Comparison of ENCODE assay signal across 23 cellular contexts in genomic region chr4:85833311-85833710, GRCh38.
"Had no signal": no experiment of that assay in that cellular context is flagged by ENCODE, and none has a peak within 500 bp of the region (broad histone marks: within the 10 kb centered on the region; RNA-seq: fewer than 3 reads in every experiment).

No MANE protein-coding gene starts in this region.

- H3K27ac Mint-ChIP-seq: activated naive CD4-positive, alpha-beta T cell treated with anti-CD3 and anti-CD28 coated beads, Interleukin-2, amount 50 U/mL, for 72 hours; brain; effector memory CD8-positive, alpha-beta T cell; natural killer cell treated with Interleukin-12 subunit alpha and Interleukin-12 subunit beta and Interleukin-15 and Interleukin-18, amount 100 ng/mL, for 72 hours; stimulated activated effector memory CD8-positive, alpha-beta T cell treated with anti-CD3 and anti-CD28 coated beads, Interleukin-12 subunit alpha, Interleukin-12 subunit beta, amount 100 ng/mL, for 72 hours; stimulated activated naive CD8-positive, alpha-beta T cell treated with anti-CD3 and anti-CD28 coated beads, Interleukin-15, amount 100 ng/mL, for 72 hours had no signal

- H3K9me3 Mint-ChIP-seq: activated naive CD4-positive, alpha-beta T cell treated with anti-CD3 and anti-CD28 coated beads, Interleukin-2, amount 50 U/mL, for 72 hours; brain; stimulated activated naive CD8-positive, alpha-beta T cell treated with anti-CD3 and anti-CD28 coated beads, Interleukin-15, amount 100 ng/mL, for 72 hours had no signal

- H3K36me3 Mint-ChIP-seq: activated naive CD4-positive, alpha-beta T cell treated with anti-CD3 and anti-CD28 coated beads, Interleukin-2, amount 50 U/mL, for 72 hours; brain; natural killer cell treated with Interleukin-12 subunit alpha and Interleukin-12 subunit beta and Interleukin-15 and Interleukin-18, amount 100 ng/mL, for 72 hours; stimulated activated effector memory CD8-positive, alpha-beta T cell treated with anti-CD3 and anti-CD28 coated beads, Interleukin-12 subunit alpha, Interleukin-12 subunit beta, amount 100 ng/mL, for 72 hours had no signal

- H3K27ac ChIP-seq: dorsolateral prefrontal cortex, esophagus muscularis mucosa, psoas muscle, right lobe of liver, suprapubic skin, transverse colon, uterus had no signal

- DNase-seq: activated T-cell treated with anti-CD3 and anti-CD28 coated beads, Interleukin-2, amount 50 U/mL, for 1 hour; aorta; caudate nucleus; dorsolateral prefrontal cortex; effector memory CD8-positive, alpha-beta T cell; gastrocnemius medialis; head of caudate nucleus; midbrain; psoas muscle; right lobe of liver; small intestine; stimulated activated CD4-positive, alpha-beta T cell treated with anti-CD3 and anti-CD28 coated beads, Interleukin-2, amount 100 ng/mL, for 24 hours; stimulated activated naive CD8-positive, alpha-beta T cell treated with anti-CD3 and anti-CD28 coated beads, Interleukin-15, amount 100 ng/mL, for 72 hours; T-helper 9 cell; transverse colon; uterus had no signal

- H3K4me1 Mint-ChIP-seq: stimulated activated effector memory CD8-positive, alpha-beta T cell treated with anti-CD3 and anti-CD28 coated beads, Interleukin-12 subunit alpha, Interleukin-12 subunit beta, amount 100 ng/mL, for 72 hours; stimulated activated naive CD8-positive, alpha-beta T cell treated with anti-CD3 and anti-CD28 coated beads, Interleukin-15, amount 100 ng/mL, for 72 hours had no signal

- H3K27me3 ChIP-seq: dorsolateral prefrontal cortex, esophagus muscularis mucosa, gastrocnemius medialis, right lobe of liver, suprapubic skin, transverse colon, uterus had no signal

- H3K4me3 Mint-ChIP-seq: brain; effector memory CD8-positive, alpha-beta T cell; natural killer cell treated with Interleukin-12 subunit alpha and Interleukin-12 subunit beta and Interleukin-15 and Interleukin-18, amount 100 ng/mL, for 72 hours; stimulated activated effector memory CD8-positive, alpha-beta T cell treated with anti-CD3 and anti-CD28 coated beads, Interleukin-12 subunit alpha, Interleukin-12 subunit beta, amount 100 ng/mL, for 72 hours; stimulated activated naive CD8-positive, alpha-beta T cell treated with anti-CD3 and anti-CD28 coated beads, Interleukin-15, amount 100 ng/mL, for 72 hours had no signal

- ATAC-seq: activated naive CD4-positive, alpha-beta T cell treated with anti-CD3 and anti-CD28 coated beads, Interleukin-2, amount 50 U/mL, for 72 hours; effector memory CD8-positive, alpha-beta T cell; gastrocnemius medialis; natural killer cell treated with Interleukin-12 subunit alpha and Interleukin-12 subunit beta and Interleukin-15 and Interleukin-18, amount 100 ng/mL, for 72 hours; psoas muscle; right lobe of liver; stimulated activated effector memory CD8-positive, alpha-beta T cell treated with anti-CD3 and anti-CD28 coated beads, Interleukin-12 subunit alpha, Interleukin-12 subunit beta, amount 100 ng/mL, for 72 hours; stimulated activated naive CD8-positive, alpha-beta T cell treated with anti-CD3 and anti-CD28 coated beads, Interleukin-15, amount 100 ng/mL, for 72 hours had no signal

- H3K36me3 ChIP-seq: esophagus muscularis mucosa, gastrocnemius medialis, right lobe of liver, suprapubic skin, transverse colon, uterus had no signal

- H3K9me3 ChIP-seq: esophagus muscularis mucosa, gastrocnemius medialis, psoas muscle, right lobe of liver, suprapubic skin, transverse colon, uterus had no signal

- H3K4me3 ChIP-seq: dorsolateral prefrontal cortex, esophagus muscularis mucosa, gastrocnemius medialis, lung, psoas muscle, right lobe of liver, suprapubic skin, transverse colon, uterus had no signal

- H3K4me1 ChIP-seq: psoas muscle, right lobe of liver, suprapubic skin had no signal

- H3K27me3 Mint-ChIP-seq: brain; effector memory CD8-positive, alpha-beta T cell; natural killer cell treated with Interleukin-12 subunit alpha and Interleukin-12 subunit beta and Interleukin-15 and Interleukin-18, amount 100 ng/mL, for 72 hours; stimulated activated naive CD8-positive, alpha-beta T cell treated with anti-CD3 and anti-CD28 coated beads, Interleukin-15, amount 100 ng/mL, for 72 hours had no signal
